8 cellular contexts compared by ENCODE assay signal in the genomic region with DNA sequence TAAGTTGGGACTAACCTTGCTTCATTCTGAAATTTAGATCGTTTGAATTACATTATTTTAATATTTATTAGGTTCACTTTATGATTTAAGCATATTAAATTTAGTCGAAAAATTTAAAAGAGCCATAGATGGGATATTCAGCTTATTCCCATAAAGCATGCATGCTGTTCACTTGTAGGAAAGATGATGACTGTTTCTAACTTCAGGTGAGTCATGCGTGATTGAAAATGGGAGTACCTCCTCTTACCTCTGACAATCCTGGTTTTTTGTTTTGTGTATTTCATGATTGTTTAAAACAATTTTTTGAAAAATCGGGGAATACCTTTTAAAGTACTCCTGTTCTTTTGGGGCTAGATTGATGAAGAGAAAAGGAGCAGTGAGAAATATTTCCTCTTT. TPM values are rescaled to one million over a fixed set of nuclear protein-coding genes. Genes with fewer than 3 reads are reported as not detected.
DNase-seq lines count a peak whose midpoint lies in the region; ATAC-seq and TF ChIP-seq lines count a peak whose summit lies in the region.

No MANE protein-coding gene starts in this region.

- intact Hi-C loops in left cardiac atrium (cut with DNase I) = no loop called here
- intact Hi-C loops in aorta (cut with DNase I) = no loop called here

- H3K36me3 Mint-ChIP-seq in memory B cell = peaks cover 6% of the 10 kb centered on the region

- H3K36me3 ChIP-seq in right atrium auricular region (no peaks in the 10 kb centered on the region), aorta (ENCODE audit: control insufficient read depth in 1 of 2, insufficient read depth in 2 of 2, low read length in 1 of 2) (no peaks in the 10 kb centered on the region)

- H3K9me3 Mint-ChIP-seq in memory B cell = no peaks in the 10 kb centered on the region

- H3K4me3 ChIP-seq in right atrium auricular region (peak overlapping the region; percentile 91), astrocyte of the spinal cord (ENCODE audit: low read depth, low read length) (peak overlapping the region; percentile 97), aorta (ENCODE audit: low read length in 2 of 2) (peak overlapping the region; percentile 84)

- ATAC-seq in left cardiac atrium = no peak
- ATAC-seq in memory B cell (ENCODE audit: low read depth) = no peak
- ATAC-seq in aorta (ENCODE audit: low FRiP score) = no peak
- ATAC-seq in GM19351 (IDR thresholded peaks at IDR 0.05; ENCODE audit: unreplicated experiment) = no peak
- no peak for ATAC-seq in HG02763 (IDR thresholded peaks at IDR 0.05; ENCODE audit: unreplicated experiment)

- peaks cover 52% of the 10 kb centered on the region for H3K4me1 Mint-ChIP-seq in memory B cell

- H3K4me1 ChIP-seq in right atrium auricular region = peaks cover 0 to 37% of the 10 kb centered on the region in 2 donors
- H3K4me1 ChIP-seq in aorta (ENCODE audit: control insufficient read depth in 1 of 2, insufficient read depth in 2 of 2, low read length in 2 of 2) = peaks cover 0 to 11% of the 10 kb centered on the region in 2 donors

- DNase-seq in right atrium auricular region (ENCODE audit: low spot score) = no peak
- DNase-seq in left cardiac atrium = no peak
- peak; percentile 31 for DNase-seq in astrocyte of the spinal cord (ENCODE audit: low read depth, low spot score)
- DNase-seq in memory B cell (ENCODE audit: low spot score in 2 of 2) = no peak
- DNase-seq in aorta = no peak
- no peak for DNase-seq in midbrain (lab: John Stamatoyannopoulos, UW)

- H3K27ac Mint-ChIP-seq in memory B cell = peak overlapping the region; percentile 98

- peak overlapping the region; percentile 99 for H3K4me3 Mint-ChIP-seq in memory B cell

- H3K27ac ChIP-seq in right atrium auricular region (peak overlapping the region; percentile 95 to 96), aorta (ENCODE audit: low read depth in 1 of 2, low read length in 2 of 2) (no peak overlapping the region)

- WGBS in aorta, 2 donors = 18 to 20% methylated on average over 4 of the region's 4 CpGs

- in situ Hi-C loops in astrocyte of the spinal cord (cut with HindIII; ENCODE audit: low sequenced_read_pairs) = no loop called here

- no peaks in the 10 kb centered on the region for H3K27me3 Mint-ChIP-seq in memory B cell

- TF ChIP-seq CTCF in right atrium auricular region (IDR thresholded peaks at IDR 0.05) (no peak), astrocyte of the spinal cord (IDR thresholded peaks at IDR 0.05; ENCODE audit: low read depth, low read length) (no peak)

- H3K27me3 ChIP-seq in right atrium auricular region = no peaks in the 10 kb centered on the region
- no peaks in the 10 kb centered on the region for H3K27me3 ChIP-seq in aorta (ENCODE audit: control insufficient read depth in 1 of 2, insufficient read depth in 2 of 2, low read length in 1 of 2)

- no peaks in the 10 kb centered on the region for H3K9me3 ChIP-seq in right atrium auricular region
- no peaks in the 10 kb centered on the region for H3K9me3 ChIP-seq in aorta (ENCODE audit: control insufficient read depth, low read length)

RNA-seq across cellular contexts. Expression of a gene that starts 1.4 kb away (rescaled TPM):
- total RNA-seq in right atrium auricular region (10 to 100 TPM; 19.6 to 21.8 TPM), left cardiac atrium (10 to 100 TPM; 16.5 to 20.9 TPM), aorta (10 to 100 TPM; 38.2 to 43.2 TPM)
- 10 to 100 TPM in 1 of 2 donors, 1 to 10 TPM in 1; 9.8 to 16.7 TPM for polyA plus RNA-seq in aorta

Comparison
In these comparisons a context has a peak if more than half of its experiments do, and no peak if none do; other contexts are left out.
1. H3K27ac ChIP-seq: peak in right atrium auricular region (2 of 2); none in aorta (0 of 2).
2. Peak in every context shown above with its lines, with median percentiles within 50 percentile points of each other: H3K4me3 ChIP-seq.